20 cellular contexts compared by ENCODE assay signal in genomic region chr22:45870011-45870410, GRCh38.
DNase-seq lines count a peak whose midpoint lies in the region; ATAC-seq and TF ChIP-seq lines count a peak whose summit lies in the region.
"Had no signal": no experiment of that assay in that cellular context is flagged by ENCODE, and none has a peak within 500 bp of the region (broad histone marks: within the 10 kb centered on the region; RNA-seq: fewer than 3 reads in every experiment).

No MANE protein-coding gene starts in this region.

- peaks cover 0 to 4% (median 0%) of the 10 kb centered on the region in 4 donors for H3K9me3 ChIP-seq in Peyer's patch

- no peaks in the 10 kb centered on the region for H3K36me3 Mint-ChIP-seq in activated T-cell treated with anti-CD3 and anti-CD28 coated beads, Interleukin-2, amount 50 U/mL, for 24 hours (ENCODE audit: low read depth)
- peaks cover 11% of the 10 kb centered on the region for H3K36me3 Mint-ChIP-seq in osteocyte (ENCODE audit: unreplicated experiment)
- H3K36me3 Mint-ChIP-seq: CD8-positive, alpha-beta T cell had no signal

- peak; percentile 4 to 5 for DNase-seq in activated T-cell treated with anti-CD3 and anti-CD28 coated beads, Interleukin-2, amount 50 U/mL, for 48 hours
- no peak for DNase-seq in activated T-cell treated with anti-CD3 and anti-CD28 coated beads, Interleukin-2, amount 50 U/mL, for 24 hours
- DNase-seq in Peyer's patch = peak in 2 of 3 donors; percentile 1 to 22
- DNase-seq in mesenteric fat pad (ENCODE audit: low spot score) = peak; percentile 57
- DNase-seq in osteocyte (ENCODE audit: extremely low spot score, unreplicated experiment) = peak; percentile 63
- no peak for DNase-seq in AG08395 (ENCODE audit: low spot score)
- DNase-seq: 8988T; ACHN; AML-193; Caco-2; Calu3; CD4-positive, alpha-beta T cell; DMS79 treated with DMSO at 0.1 percent for 48 hours; GF-D8 had no signal

- H3K27me3 Mint-ChIP-seq in activated T-cell treated with anti-CD3 and anti-CD28 coated beads, Interleukin-2, amount 50 U/mL, for 24 hours = peaks cover 41% of the 10 kb centered on the region
- peaks cover 12% of the 10 kb centered on the region for H3K27me3 Mint-ChIP-seq in osteocyte (ENCODE audit: unreplicated experiment)

- TF ChIP-seq CTCF in Peyer's patch (IDR thresholded peaks at IDR 0.05) = no peak
- no peak for TF ChIP-seq CTCF in osteocyte (IDR thresholded peaks at IDR 0.05)

- H3K27me3 ChIP-seq in Peyer's patch = peaks cover 0 to 30% of the 10 kb centered on the region in 2 donors

- H3K27ac Mint-ChIP-seq in activated T-cell treated with anti-CD3 and anti-CD28 coated beads, Interleukin-2, amount 50 U/mL, for 24 hours = no peak overlapping the region
- H3K27ac Mint-ChIP-seq in osteocyte (ENCODE audit: unreplicated experiment) = no peak overlapping the region
- H3K27ac Mint-ChIP-seq: B cell; CD4-positive, alpha-beta T cell; CD8-positive, alpha-beta T cell had no signal

- no peak overlapping the region for H3K4me3 Mint-ChIP-seq in activated T-cell treated with anti-CD3 and anti-CD28 coated beads, Interleukin-2, amount 50 U/mL, for 24 hours
- no peak overlapping the region for H3K4me3 Mint-ChIP-seq in osteocyte (ENCODE audit: unreplicated experiment)
- H3K4me3 Mint-ChIP-seq: B cell; CD4-positive, alpha-beta T cell; CD8-positive, alpha-beta T cell had no signal

- H3K9me3 Mint-ChIP-seq in activated T-cell treated with anti-CD3 and anti-CD28 coated beads, Interleukin-2, amount 50 U/mL, for 24 hours = peaks cover 12% of the 10 kb centered on the region
- H3K9me3 Mint-ChIP-seq in osteocyte (ENCODE audit: unreplicated experiment) = peaks cover 15% of the 10 kb centered on the region
- H3K9me3 Mint-ChIP-seq: CD4-positive, alpha-beta T cell had no signal

- no peak for ATAC-seq in GM19397 (IDR thresholded peaks at IDR 0.05; ENCODE audit: unreplicated experiment)
- no peak for ATAC-seq in GM21447 (IDR thresholded peaks at IDR 0.05; ENCODE audit: unreplicated experiment)
- ATAC-seq: CD8-positive, alpha-beta T cell had no signal

- H3K4me1 ChIP-seq in Peyer's patch = peaks cover 0 to 14% (median 0%) of the 10 kb centered on the region in 4 donors
- H3K4me1 ChIP-seq: Caco-2 had no signal

- H3K27ac ChIP-seq in Peyer's patch = no peak overlapping the region
- H3K27ac ChIP-seq: BLaER1 treated with 17β-estradiol and CSF1 and Interleukin-3, amounts not matched to agents 10 nM and 100 nM; C4-2B had no signal

- TF ChIP-seq POLR2A in Peyer's patch (IDR thresholded peaks at IDR 0.05) = no peak

- no peaks in the 10 kb centered on the region for H3K36me3 ChIP-seq in Peyer's patch

- no peaks in the 10 kb centered on the region for H3K4me1 Mint-ChIP-seq in activated T-cell treated with anti-CD3 and anti-CD28 coated beads, Interleukin-2, amount 50 U/mL, for 24 hours (ENCODE audit: low read depth)
- H3K4me1 Mint-ChIP-seq in osteocyte (ENCODE audit: unreplicated experiment) = no peaks in the 10 kb centered on the region

- no peak overlapping the region for H3K4me3 ChIP-seq in Peyer's patch
- H3K4me3 ChIP-seq: BLaER1 treated with 17β-estradiol and CSF1 and Interleukin-3, amounts not matched to agents 10 nM and 100 nM had no signal

Comparison
In these comparisons a context has a peak if more than half of its experiments do, and no peak if none do; other contexts are left out.
1. DNase-seq: peak in activated T-cell treated with anti-CD3 and anti-CD28 coated beads, Interleukin-2, amount 50 U/mL, for 48 hours (2 of 2), Peyer's patch (2 of 3), mesenteric fat pad (single experiment) and osteocyte (single experiment); none in activated T-cell treated with anti-CD3 and anti-CD28 coated beads, Interleukin-2, amount 50 U/mL, for 24 hours (single experiment) and AG08395 (single experiment).